Comparison of ENCODE assay signal across 10 cellular contexts in genomic region chrX:12986164-12986779, GRCh38. TPM values are rescaled to one million over a fixed set of nuclear protein-coding genes. Genes with fewer than 3 reads are reported as not detected.
DNase-seq lines count a peak whose midpoint lies in the region; ATAC-seq lines count a peak whose summit lies in the region.
"Had no signal": no experiment of that assay in that cellular context is flagged by ENCODE, and none has a peak within 500 bp of the region (broad histone marks: within the 10 kb centered on the region; RNA-seq: fewer than 3 reads in every experiment).

No MANE protein-coding gene starts in this region.

- no peak overlapping the region for H2BK5ac ChIP-seq in trophoblast cell (ENCODE audit: low read depth, low read length, poor library complexity)

- H4K91ac ChIP-seq in trophoblast cell (ENCODE audit: low read depth, low read length), result no peak overlapping the region

- H3K27ac ChIP-seq in trophoblast cell (ENCODE audit: low read depth, low read length), result no peak overlapping the region

- H3K4me1 ChIP-seq in trophoblast cell (ENCODE audit: control insufficient read depth in 1 of 2, insufficient read depth in 2 of 2, low read length in 2 of 2), result peaks cover 0 to 2% of the 10 kb centered on the region in 2 experiments

- H3K79me2 ChIP-seq in trophoblast cell (ENCODE audit: control insufficient read depth, insufficient read depth, low read length, poor library complexity), result no peaks in the 10 kb centered on the region

- no peak overlapping the region for H2BK120ac ChIP-seq in trophoblast cell (ENCODE audit: insufficient read depth, low read length, poor library complexity)

- no peak overlapping the region for H4K12ac ChIP-seq in trophoblast cell (ENCODE audit: low read depth, low read length)

- DNase-seq in activated T-cell treated with anti-CD3 and anti-CD28 coated beads, Interleukin-2, amount 50 U/mL, for 4 hours, result no peak
- DNase-seq in activated T-cell treated with anti-CD3 and anti-CD28 coated beads, Interleukin-2, amount 50 U/mL, for 48 hours, result no peak
- DNase-seq in T-helper 2 cell treated with Interferon-gamma antibody and Interleukin-4, amounts not matched to agents 5 μg/mL and 100 μg/mL, for 36 hours (ENCODE audit: low spot score), result no peak
- no peak for DNase-seq in stimulated activated effector memory CD8-positive, alpha-beta T cell treated with anti-CD3 and anti-CD28 coated beads, Interleukin-12 subunit alpha, Interleukin-12 subunit beta, amount 100 ng/mL, for 72 hours (ENCODE audit: low spot score in 2 of 2)
- DNase-seq in trophoblast cell (no peak), CD1c-positive myeloid dendritic cell (ENCODE audit: extremely low spot score) (no peak)
- DNase-seq: amygdala, NCI-H1092 treated with DMSO at 0.1 percent for 48 hours had no signal

- H3K36me3 ChIP-seq in trophoblast cell (ENCODE audit: control insufficient read depth in 1 of 2, insufficient read depth in 2 of 2, low read length in 2 of 2), result no peaks in the 10 kb centered on the region

- H3K27me3 ChIP-seq in trophoblast cell (ENCODE audit: insufficient read depth, low read length), result no peaks in the 10 kb centered on the region

- no peaks in the 10 kb centered on the region for H3K36me3 Mint-ChIP-seq in activated T-cell treated with anti-CD3 and anti-CD28 coated beads, Interleukin-2, amount 50 U/mL, for 4 hours (ENCODE audit: insufficient read depth)
- H3K36me3 Mint-ChIP-seq in T-helper 2 cell treated with Interferon-gamma antibody and Interleukin-4, amounts not matched to agents 5 μg/mL and 100 μg/mL, for 36 hours (ENCODE audit: low read depth), result peaks cover 8% of the 10 kb centered on the region
- peaks cover 10% of the 10 kb centered on the region for H3K36me3 Mint-ChIP-seq in stimulated activated effector memory CD8-positive, alpha-beta T cell treated with anti-CD3 and anti-CD28 coated beads, Interleukin-12 subunit alpha, Interleukin-12 subunit beta, amount 100 ng/mL, for 72 hours

- H3K4me1 Mint-ChIP-seq in activated T-cell treated with anti-CD3 and anti-CD28 coated beads, Interleukin-2, amount 50 U/mL, for 4 hours (ENCODE audit: low read depth), result peaks cover 63% of the 10 kb centered on the region
- H3K4me1 Mint-ChIP-seq in T-helper 2 cell treated with Interferon-gamma antibody and Interleukin-4, amounts not matched to agents 5 μg/mL and 100 μg/mL, for 36 hours (ENCODE audit: low read depth), result peaks cover 57% of the 10 kb centered on the region
- peaks cover 52% of the 10 kb centered on the region for H3K4me1 Mint-ChIP-seq in stimulated activated effector memory CD8-positive, alpha-beta T cell treated with anti-CD3 and anti-CD28 coated beads, Interleukin-12 subunit alpha, Interleukin-12 subunit beta, amount 100 ng/mL, for 72 hours

- no peak overlapping the region for H3K9ac ChIP-seq in trophoblast cell (ENCODE audit: low read length)

- H3K18ac ChIP-seq in trophoblast cell (ENCODE audit: low read length), result no peak overlapping the region

- ATAC-seq in activated T-cell treated with anti-CD3 and anti-CD28 coated beads, Interleukin-2, amount 50 U/mL, for 4 hours, result peak in 1 of 2 donors; percentile 41
- ATAC-seq in HG02870 (IDR thresholded peaks at IDR 0.05; ENCODE audit: unreplicated experiment), result peak; percentile 49
- ATAC-seq in stimulated activated effector memory CD8-positive, alpha-beta T cell treated with anti-CD3 and anti-CD28 coated beads, Interleukin-12 subunit alpha, Interleukin-12 subunit beta, amount 100 ng/mL, for 72 hours, result peak; percentile 48
- no peak for ATAC-seq in HG03469 (IDR thresholded peaks at IDR 0.05; ENCODE audit: unreplicated experiment)

- H3K27me3 Mint-ChIP-seq in activated T-cell treated with anti-CD3 and anti-CD28 coated beads, Interleukin-2, amount 50 U/mL, for 4 hours (ENCODE audit: low read depth), result no peaks in the 10 kb centered on the region
- no peaks in the 10 kb centered on the region for H3K27me3 Mint-ChIP-seq in T-helper 2 cell treated with Interferon-gamma antibody and Interleukin-4, amounts not matched to agents 5 μg/mL and 100 μg/mL, for 36 hours (ENCODE audit: low read depth)

- peaks cover 4% of the 10 kb centered on the region for H3K9me3 Mint-ChIP-seq in activated T-cell treated with anti-CD3 and anti-CD28 coated beads, Interleukin-2, amount 50 U/mL, for 4 hours
- H3K9me3 Mint-ChIP-seq in T-helper 2 cell treated with Interferon-gamma antibody and Interleukin-4, amounts not matched to agents 5 μg/mL and 100 μg/mL, for 36 hours, result no peaks in the 10 kb centered on the region
- H3K9me3 Mint-ChIP-seq in stimulated activated effector memory CD8-positive, alpha-beta T cell treated with anti-CD3 and anti-CD28 coated beads, Interleukin-12 subunit alpha, Interleukin-12 subunit beta, amount 100 ng/mL, for 72 hours, result no peaks in the 10 kb centered on the region

- H3K4me3 Mint-ChIP-seq in activated T-cell treated with anti-CD3 and anti-CD28 coated beads, Interleukin-2, amount 50 U/mL, for 4 hours, result peak overlapping the region; percentile 43
- H3K4me3 Mint-ChIP-seq in T-helper 2 cell treated with Interferon-gamma antibody and Interleukin-4, amounts not matched to agents 5 μg/mL and 100 μg/mL, for 36 hours, result peak overlapping the region; percentile 63
- H3K4me3 Mint-ChIP-seq in stimulated activated effector memory CD8-positive, alpha-beta T cell treated with anti-CD3 and anti-CD28 coated beads, Interleukin-12 subunit alpha, Interleukin-12 subunit beta, amount 100 ng/mL, for 72 hours, result peak overlapping the region; percentile 45

- H2AK5ac ChIP-seq in trophoblast cell (ENCODE audit: low read length), result no peak overlapping the region

- H3K79me1 ChIP-seq in trophoblast cell (ENCODE audit: low read length), result no peaks in the 10 kb centered on the region

- no peak overlapping the region for H2AFZ ChIP-seq in trophoblast cell (ENCODE audit: insufficient read depth, low read length, poor library complexity)

- H3K27ac Mint-ChIP-seq in T-helper 2 cell treated with Interferon-gamma antibody and Interleukin-4, amounts not matched to agents 5 μg/mL and 100 μg/mL, for 36 hours, result peak overlapping the region; percentile 98
- peak overlapping the region; percentile 89 for H3K27ac Mint-ChIP-seq in stimulated activated effector memory CD8-positive, alpha-beta T cell treated with anti-CD3 and anti-CD28 coated beads, Interleukin-12 subunit alpha, Interleukin-12 subunit beta, amount 100 ng/mL, for 72 hours

- H2BK12ac ChIP-seq in trophoblast cell (ENCODE audit: low read length), result no peak overlapping the region

- H3K9me3 ChIP-seq in trophoblast cell (ENCODE audit: insufficient read depth, low read depth, low read length), result no peaks in the 10 kb centered on the region

- H3K4me3 ChIP-seq in trophoblast cell (ENCODE audit: low read depth, low read length), result no peak overlapping the region

- no peak overlapping the region for H3K4ac ChIP-seq in trophoblast cell (ENCODE audit: low read depth, low read length)

- H3K4me2 ChIP-seq in trophoblast cell (ENCODE audit: low read length), result no peak overlapping the region

- no peak overlapping the region for H4K8ac ChIP-seq in trophoblast cell (ENCODE audit: low read depth, low read length)

- no CpG with 5 or more reads among the region's 4 CpGs for WGBS in trophoblast cell (ENCODE audit: extremely low coverage, insufficient coverage, insufficient read length)

- H3K14ac ChIP-seq in trophoblast cell (ENCODE audit: low read length), result no peak overlapping the region

- no peak overlapping the region for H3K23ac ChIP-seq in trophoblast cell (ENCODE audit: low read length)

RNA-seq across cellular contexts. Expression of gene TMSB4X, which starts 11.4 kb away (rescaled TPM):
- 1,000 to 10,000 TPM; 1,344 to 1,576 (median 1,475) TPM for total RNA-seq in activated T-cell treated with anti-CD3 and anti-CD28 coated beads, Interleukin-2, amount 50 U/mL, for 4 hours
- 2,127 and 2,260 TPM in 2 replicates for polyA plus RNA-seq in trophoblast cell (2013)

RNA-seq across cellular contexts. Expression of gene FAM9C, which starts 58.1 kb away (rescaled TPM):
- not detected for total RNA-seq in activated T-cell treated with anti-CD3 and anti-CD28 coated beads, Interleukin-2, amount 50 U/mL, for 4 hours
- polyA plus RNA-seq in trophoblast cell (2013), result not detected in 2 replicates
